In the genomic region with DNA sequence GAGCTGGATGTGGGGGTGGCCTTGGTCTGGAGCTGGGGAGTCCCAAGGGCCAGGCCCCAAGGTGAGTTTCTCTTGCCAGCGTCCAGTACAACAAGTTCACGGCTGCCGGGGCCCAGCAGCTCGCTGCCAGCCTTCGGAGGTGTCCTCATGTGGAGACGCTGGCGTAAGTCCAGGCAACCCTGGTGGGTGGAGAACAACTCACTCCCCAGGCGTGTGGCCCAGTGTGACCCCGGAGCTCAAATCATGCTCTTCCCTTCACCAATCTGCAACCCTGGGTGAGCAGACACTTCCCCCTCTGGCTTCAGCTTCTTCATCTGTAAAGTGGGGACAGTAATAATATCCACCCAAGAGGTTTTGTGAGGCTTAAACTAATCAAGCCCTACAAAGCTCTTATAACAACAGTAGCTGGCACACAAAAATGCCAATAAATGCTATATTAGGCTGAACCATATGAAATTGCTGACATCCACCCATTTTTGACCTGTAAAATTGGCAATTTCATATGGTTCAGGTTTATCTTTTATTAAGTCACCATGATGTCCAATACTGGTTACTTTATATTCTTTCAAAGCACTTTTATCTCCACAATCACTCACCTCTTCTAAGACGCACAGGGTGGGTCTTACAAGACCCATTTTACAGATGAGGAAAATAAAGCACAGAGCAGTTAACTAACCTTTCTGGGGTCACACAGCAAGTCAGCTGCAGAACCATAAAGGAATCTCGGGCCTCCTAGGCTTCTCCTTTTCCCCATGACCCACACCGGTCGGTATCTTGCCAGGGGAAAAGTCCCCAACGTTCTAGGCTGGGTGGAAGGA, we compare ENCODE assay signal across 14 cellular contexts. TPM values are rescaled to one million over a fixed set of nuclear protein-coding genes. Genes with fewer than 3 reads are reported as not detected.
DNase-seq lines count a peak whose midpoint lies in the region; ATAC-seq lines count a peak whose summit lies in the region.
"Had no signal": no experiment of that assay in that cellular context is flagged by ENCODE, and none has a peak within 500 bp of the region (broad histone marks: within the 10 kb centered on the region; RNA-seq: fewer than 3 reads in every experiment).

No MANE protein-coding gene starts in this region.

- peaks cover 6% of the 10 kb centered on the region for H3K4me1 ChIP-seq in right cardiac atrium (ENCODE audit: control insufficient read depth, insufficient read depth, low read length)
- H3K4me1 ChIP-seq in skeletal muscle satellite cell (ENCODE audit: control insufficient read depth, insufficient read depth, low read length) = peaks cover 11% of the 10 kb centered on the region

- H3K4me2 ChIP-seq in skeletal muscle satellite cell (ENCODE audit: low read length) = peak overlapping the region; percentile 30

- H3K9me3 ChIP-seq in right cardiac atrium (ENCODE audit: control insufficient read depth, low read length) = no peaks in the 10 kb centered on the region
- H3K9me3 ChIP-seq in skeletal muscle satellite cell (replicated peaks; ENCODE audit: low read length) = no peaks in the 10 kb centered on the region

- H3K9ac ChIP-seq in skeletal muscle satellite cell (ENCODE audit: low read depth, low read length) = no peak overlapping the region

- peaks cover 11% of the 10 kb centered on the region for H3K36me3 ChIP-seq in skeletal muscle satellite cell (ENCODE audit: insufficient read depth, low read length)

- WGBS in right cardiac atrium = 53% methylated on average over 14 of the region's 14 CpGs

- ATAC-seq in right cardiac atrium = peak; percentile 50 to 56
- ATAC-seq: naive thymus-derived CD8-positive, alpha-beta T cell had no signal

- intact Hi-C loops in right cardiac atrium (cut with DNase I) = loop anchor here in 2 of 4 donors (5.0 to 10.0 kb wide), 2 partner anchors 168 to 175 kb away; no protein-coding TSS in a partner anchor

- DNase-seq in Daoy (ENCODE audit: low read depth) = peak; percentile 64
- peak; percentile 45 for DNase-seq in astrocyte of the hippocampus (ENCODE audit: low read depth, low spot score)
- peak; percentile 86 to 93 (median 92) for DNase-seq in right cardiac atrium
- DNase-seq in NCI-H82 treated with DMSO at 0.1 percent for 48 hours (lab: John Stamatoyannopoulos, UW; ENCODE audit: unreplicated experiment) = no peak
- no peak for DNase-seq in epidermal melanocyte (ENCODE audit: insufficient read length, low spot score)
- DNase-seq in stimulated activated CD4-positive, alpha-beta T cell treated with anti-CD3 and anti-CD28 coated beads, Interleukin-15, amount 100 ng/mL, for 24 hours = no peak
- DNase-seq in NCI-H2029 (lab: John Stamatoyannopoulos, UW) = no peak
- DNase-seq: activated T-cell treated with anti-CD3 and anti-CD28 coated beads, Interleukin-2, amount 50 U/mL, for 24 hours; CD4-positive, CD25-positive, alpha-beta regulatory T cell; GOT3; naive thymus-derived CD8-positive, alpha-beta T cell; NCI-H1436; stimulated activated CD4-positive, alpha-beta T cell treated with anti-CD3 and anti-CD28 coated beads, Interleukin-12 subunit alpha, Interleukin-12 subunit beta, amount 100 ng/mL, for 4 hours had no signal

- H3K27ac ChIP-seq in right cardiac atrium (ENCODE audit: low read length) = peak overlapping the region; percentile 86

- H3K27me3 ChIP-seq in right cardiac atrium (ENCODE audit: control insufficient read depth, insufficient read depth) = no peaks in the 10 kb centered on the region
- H3K27me3 ChIP-seq in skeletal muscle satellite cell (ENCODE audit: control insufficient read depth, insufficient read depth, low read length) = no peaks in the 10 kb centered on the region

- H3K4me3 ChIP-seq in right cardiac atrium (ENCODE audit: low read length) (no peak overlapping the region), skeletal muscle satellite cell (ENCODE audit: low read length) (no peak overlapping the region)

RNA-seq across cellular contexts. Expression of a gene that starts 19.7 kb away (rescaled TPM):
- 38.4 and 45.4 TPM in 2 replicates for total RNA-seq in Daoy (2014; rRNA removed; shearing (Covaris generic))
- total RNA-seq in right cardiac atrium = 100 to 1,000 TPM in 2 of 4 donors, 10 to 100 TPM in 2; 82.2 to 126 (median 101) TPM
- 127 TPM for polyA plus RNA-seq in right cardiac atrium
- total RNA-seq in skeletal muscle satellite cell (2012; rRNA removed) = 41.6 and 43.5 TPM in 2 replicates

RNA-seq across cellular contexts. Expression of a gene that starts 21.8 kb away (rescaled TPM):
- 7.2 TPM in 2 replicates for total RNA-seq in Daoy (2014; rRNA removed; shearing (Covaris generic))
- total RNA-seq in right cardiac atrium = 10 to 100 TPM; 24.0 to 31.5 (median 30.4) TPM
- 14.9 TPM for polyA plus RNA-seq in right cardiac atrium
- total RNA-seq in skeletal muscle satellite cell (2012; rRNA removed) = 12.7 TPM in 2 replicates

RNA-seq across cellular contexts. Expression of a gene that starts 45.5 kb away (rescaled TPM):
- total RNA-seq in Daoy (2014; rRNA removed; shearing (Covaris generic)) = not detected in 2 replicates
- 1 to 10 TPM; 5.3 to 9.1 (median 7.5) TPM for total RNA-seq in right cardiac atrium
- polyA plus RNA-seq in right cardiac atrium = 7.3 TPM
- total RNA-seq in skeletal muscle satellite cell (2012; rRNA removed) = under 0.01 and 0.66 TPM in 2 replicates

Comparison
In these comparisons a context has a peak if more than half of its experiments do, and no peak if none do; other contexts are left out.
1. DNase-seq: peak in Daoy (single experiment), astrocyte of the hippocampus (single experiment) and right cardiac atrium (3 of 3); none in NCI-H82 treated with DMSO at 0.1 percent for 48 hours (single experiment), epidermal melanocyte (single experiment), stimulated activated CD4-positive, alpha-beta T cell treated with anti-CD3 and anti-CD28 coated beads, Interleukin-15, amount 100 ng/mL, for 24 hours (single experiment) and NCI-H2029 (single experiment).